Comparison of ENCODE assay signal across 8 cellular contexts in genomic region chr10:73076361-73077183, GRCh38. TPM values are rescaled to one million over a fixed set of nuclear protein-coding genes. Genes with fewer than 3 reads are reported as not detected.
DNase-seq lines count a peak whose midpoint lies in the region; ATAC-seq, FAIRE-seq and TF ChIP-seq lines count a peak whose summit lies in the region.

No MANE protein-coding gene starts in this region.

- H3K27me3 Mint-ChIP-seq in activated naive CD4-positive, alpha-beta T cell treated with anti-CD3 and anti-CD28 coated beads, Interleukin-2, amount 10 ng/mL, durations not matched to agents 7 days and 5 days, result no peaks in the 10 kb centered on the region

- H3K36me3 Mint-ChIP-seq in activated naive CD4-positive, alpha-beta T cell treated with anti-CD3 and anti-CD28 coated beads, Interleukin-2, amount 50 U/mL, for 72 hours, result peaks cover 0 to 16% of the 10 kb centered on the region in 2 donors
- peaks cover 29% of the 10 kb centered on the region for H3K36me3 Mint-ChIP-seq in activated naive CD4-positive, alpha-beta T cell treated with anti-CD3 and anti-CD28 coated beads, Interleukin-2, amount 10 ng/mL, durations not matched to agents 7 days and 5 days

- in situ Hi-C loops in astrocyte of the cerebellum (cut with HindIII; ENCODE audit: low sequenced_read_pairs), result no loop called here

- H3K4me1 Mint-ChIP-seq in activated naive CD4-positive, alpha-beta T cell treated with anti-CD3 and anti-CD28 coated beads, Interleukin-2, amount 10 ng/mL, durations not matched to agents 7 days and 5 days, result peaks cover 6% of the 10 kb centered on the region

- H3K36me3 ChIP-seq in kidney (ENCODE audit: control insufficient read depth in 1 of 2, insufficient read depth in 2 of 2, low read length in 2 of 2), result peaks cover 2 to 12% of the 10 kb centered on the region in 2 donors

- TF ChIP-seq CTCF in astrocyte of the cerebellum (IDR thresholded peaks at IDR 0.05; ENCODE audit: low read depth, low read length, missing control alignments) (no peak), kidney (IDR thresholded peaks at IDR 0.05; ENCODE audit: borderline replicate concordance, extremely low read depth, insufficient read depth) (no peak)

- peaks cover 4 to 6% of the 10 kb centered on the region in 2 donors for H3K4me1 ChIP-seq in kidney (ENCODE audit: control insufficient read depth in 1 of 2, insufficient read depth in 1 of 2, low read depth in 1 of 2, low read length in 2 of 2)

- ATAC-seq in activated naive CD4-positive, alpha-beta T cell treated with anti-CD3 and anti-CD28 coated beads, Interleukin-2, amount 50 U/mL, for 72 hours, result peak; percentile 29 to 63
- no peak for ATAC-seq in HG03159 (IDR thresholded peaks at IDR 0.05; ENCODE audit: unreplicated experiment)

- H3K9me3 ChIP-seq in kidney (ENCODE audit: control insufficient read depth in 1 of 2, low read length in 2 of 2), result no peaks in the 10 kb centered on the region

- H3K27ac Mint-ChIP-seq in activated naive CD4-positive, alpha-beta T cell treated with anti-CD3 and anti-CD28 coated beads, Interleukin-2, amount 50 U/mL, for 72 hours, result peak overlapping the region; percentile 26 to 52
- H3K27ac Mint-ChIP-seq in activated naive CD4-positive, alpha-beta T cell treated with anti-CD3 and anti-CD28 coated beads, Interleukin-2, amount 10 ng/mL, durations not matched to agents 7 days and 5 days, result no peak overlapping the region

- DNase-seq in activated naive CD4-positive, alpha-beta T cell treated with anti-CD3 and anti-CD28 coated beads, Interleukin-2, amount 50 U/mL, for 72 hours (ENCODE audit: low spot score in 2 of 2), result no peak
- no peak for DNase-seq in activated naive CD4-positive, alpha-beta T cell treated with anti-CD3 and anti-CD28 coated beads, Interleukin-2, amount 10 ng/mL, durations not matched to agents 7 days and 5 days
- DNase-seq in astrocyte of the cerebellum (ENCODE audit: low read depth) (peak; percentile 74), kidney (no peak), superior temporal gyrus (ENCODE audit: extremely low spot score) (peak; percentile 72), NCI-H1417 (lab: John Stamatoyannopoulos, UW) (no peak), SHP77 (lab: John Stamatoyannopoulos, UW) (no peak)

- no peaks in the 10 kb centered on the region for H3K9me3 Mint-ChIP-seq in activated naive CD4-positive, alpha-beta T cell treated with anti-CD3 and anti-CD28 coated beads, Interleukin-2, amount 50 U/mL, for 72 hours
- no peaks in the 10 kb centered on the region for H3K9me3 Mint-ChIP-seq in activated naive CD4-positive, alpha-beta T cell treated with anti-CD3 and anti-CD28 coated beads, Interleukin-2, amount 10 ng/mL, durations not matched to agents 7 days and 5 days

- CTCF ChIA-PET in activated naive CD4-positive, alpha-beta T cell treated with anti-CD3 and anti-CD28 coated beads, Interleukin-2, amount 10 ng/mL, durations not matched to agents 7 days and 5 days (lab: Charles Lee), result interaction anchor here (0.6 to 1.1 kb wide), 3 partner anchors 10 to 365 kb away, joined by 3 to 5 read pairs (median 3); no protein-coding TSS in a partner anchor

- peak overlapping the region; percentile 63 to 98 for H3K27ac ChIP-seq in kidney (ENCODE audit: low read depth in 2 of 2, low read length in 2 of 2)

- H3K4me3 Mint-ChIP-seq in activated naive CD4-positive, alpha-beta T cell treated with anti-CD3 and anti-CD28 coated beads, Interleukin-2, amount 10 ng/mL, durations not matched to agents 7 days and 5 days, result no peak overlapping the region

- FAIRE-seq in kidney (lab: Jason Lieb, UNC), result peak; percentile 66

- peak overlapping the region; percentile 3 to 67 for H3K9ac ChIP-seq in kidney (ENCODE audit: low read length in 2 of 2)

- intact Hi-C loops in kidney (cut with DNase I), result no loop called here

- H3K4me3 ChIP-seq in astrocyte of the cerebellum (ENCODE audit: low read depth, low read length) (no peak overlapping the region), kidney (ENCODE audit: low read length in 2 of 2) (peak overlapping the region; percentile 3 to 20)

RNA-seq across cellular contexts. Expression of gene P4HA1, which starts 20.1 kb away (rescaled TPM):
- total RNA-seq in activated naive CD4-positive, alpha-beta T cell treated with anti-CD3 and anti-CD28 coated beads, Interleukin-2, amount 50 U/mL, for 72 hours, result 10 to 100 TPM in 1 of 2 donors, 1 to 10 TPM in 1; 9.5 to 62.2 TPM
- 25.3 TPM for total RNA-seq in kidney
- polyA plus RNA-seq in kidney (ENCODE audit: insufficient read depth, low read depth, low replicate concordance), result 15.7 TPM

RNA-seq across cellular contexts. Expression of gene NUDT13, which starts 33.7 kb away (rescaled TPM):
- 1 to 10 TPM in 1 of 2 donors, under 1 TPM in 1; 0.18 to 1.2 TPM for total RNA-seq in activated naive CD4-positive, alpha-beta T cell treated with anti-CD3 and anti-CD28 coated beads, Interleukin-2, amount 50 U/mL, for 72 hours
- total RNA-seq in kidney, result 3.3 TPM
- 3.7 TPM for polyA plus RNA-seq in kidney (ENCODE audit: insufficient read depth, low read depth, low replicate concordance)

Comparison
In these comparisons a context has a peak if more than half of its experiments do, and no peak if none do; other contexts are left out.
1. DNase-seq: peak in astrocyte of the cerebellum (single experiment) and superior temporal gyrus (single experiment); none in activated naive CD4-positive, alpha-beta T cell treated with anti-CD3 and anti-CD28 coated beads, Interleukin-2, amount 50 U/mL, for 72 hours (0 of 2), activated naive CD4-positive, alpha-beta T cell treated with anti-CD3 and anti-CD28 coated beads, Interleukin-2, amount 10 ng/mL, durations not matched to agents 7 days and 5 days (single experiment), kidney (single experiment), NCI-H1417 (0 of 3) and SHP77 (0 of 2).